1 cellular context compared by ENCODE assay signal in genomic region chr11:72754149-72754543, GRCh38.
TF ChIP-seq lines count a peak whose summit lies in the region.

No MANE protein-coding gene starts in this region.

TF ChIP-seq in H1, 55 proteins besides CTCF, POLR2A, EP300 and RAD21:
- TF ChIP-seq NRF1 (IDR thresholded peaks at IDR 0.05; ENCODE audit: low read depth, low read length), result no peak
- TF ChIP-seq SUZ12 (IDR thresholded peaks at IDR 0.05; ENCODE audit: low read length), result no peak
